10 cellular contexts compared by ENCODE assay signal in the genomic region with DNA sequence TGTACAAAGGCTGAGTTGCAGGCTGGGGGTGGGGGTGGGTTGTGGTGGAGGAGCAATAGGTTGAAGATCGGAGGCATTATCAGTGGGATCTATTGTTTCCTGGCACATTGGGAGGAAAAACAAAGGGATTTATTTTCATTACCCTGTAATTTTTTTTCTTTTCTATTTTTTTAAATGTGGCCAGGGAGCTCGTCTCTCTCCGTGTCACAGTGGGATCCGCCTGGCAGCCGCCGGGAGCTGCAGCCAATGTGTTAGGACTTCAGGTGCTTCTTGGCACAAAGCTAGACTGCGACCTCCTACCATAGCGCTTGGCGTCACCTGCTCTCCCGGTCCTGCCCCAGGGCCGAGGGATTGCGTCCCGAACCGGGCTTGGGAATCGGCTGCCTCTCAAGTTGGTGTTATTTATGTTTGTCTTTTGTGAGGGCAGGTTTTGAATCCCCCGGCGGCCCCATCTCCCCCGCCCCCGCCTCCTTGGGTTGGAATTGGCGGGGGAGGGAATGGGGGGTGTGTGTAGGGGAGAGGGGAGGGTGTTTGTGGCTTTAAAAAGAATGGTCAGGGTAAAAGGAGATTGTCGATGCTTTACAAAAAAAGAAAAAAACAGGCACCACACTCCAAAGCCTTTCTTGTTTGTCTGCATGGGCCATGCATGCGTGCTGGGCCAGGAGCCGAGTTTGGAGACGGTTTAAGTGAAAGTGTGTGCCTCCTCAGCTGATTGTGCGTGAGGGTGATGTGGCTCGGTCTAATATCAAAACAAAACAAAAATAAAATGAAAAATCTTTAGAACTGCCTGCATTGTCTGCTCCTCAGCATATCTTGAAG. TPM values are rescaled to one million over a fixed set of nuclear protein-coding genes. Genes with fewer than 3 reads are reported as not detected.
DNase-seq lines count a peak whose midpoint lies in the region; ATAC-seq, FAIRE-seq and TF ChIP-seq lines count a peak whose summit lies in the region.
"Had no signal": no experiment of that assay in that cellular context is flagged by ENCODE, and none has a peak within 500 bp of the region (broad histone marks: within the 10 kb centered on the region; RNA-seq: fewer than 3 reads in every experiment).

No MANE protein-coding gene starts in this region.

- H3K9ac ChIP-seq in H9 (ENCODE audit: extremely low read depth, insufficient read length, low read length) (peak overlapping the region; percentile 80), fibroblast of lung (ENCODE audit: insufficient read depth, low read length) (no peak overlapping the region), mucosa of stomach (ENCODE audit: low read length) (peak overlapping the region; percentile 72)

- no peak overlapping the region for H4K91ac ChIP-seq in H9 (ENCODE audit: insufficient read length, low read depth, low read length)

- H2BK5ac ChIP-seq in H9 (ENCODE audit: insufficient read length, low read length): no peak overlapping the region

- no peak for TF ChIP-seq EP300 in A549 (IDR thresholded peaks at IDR 0.05)

- POLR2A ChIA-PET in A549 (lab: Yijun Ruan, JAX) (interaction anchor here (0.5 to 1.1 kb wide), 4 partner anchors 52 to 338 kb away, joined by 3 to 5 read pairs (median 4); a partner anchor contains a TSS), PC-9 (lab: Charles Lee; ENCODE audit: unreplicated experiment) (interaction anchor here (0.7 kb wide), 1 partner anchor 192 kb away, joined by 9 read pairs; no protein-coding TSS in a partner anchor)

- H2BK15ac ChIP-seq in H9 (ENCODE audit: low read depth, low read length): no peak overlapping the region

- 2% methylated on average over 23 of the region's 26 CpGs for WGBS in A549 (ENCODE audit: missing lambda C conversion rate)
- WGBS in H9 (ENCODE audit: extremely low coverage, insufficient read length, low lambda C conversion rate): no CpG with 5 or more reads among the region's 26 CpGs

- peak overlapping the region; percentile 74; the same call in 1 of the 2 replicates for H3K14ac ChIP-seq in H9 (ENCODE audit: insufficient read depth, low read length)

- no peak overlapping the region for H3K56ac ChIP-seq in H9 (ENCODE audit: insufficient read length, low read depth, low read length)

- H3K36me3 Mint-ChIP-seq in H9 (ENCODE audit: insufficient read depth in 1 of 3, low read depth in 3 of 3): peaks cover 5 to 16% (median 5%) of the 10 kb centered on the region in 3 experiments

- peak overlapping the region; percentile 79 to 92 for H3K4me3 Mint-ChIP-seq in H9

- H3K4me2 ChIP-seq in A549: peak overlapping the region; percentile 76
- peak overlapping the region; percentile 89 for H3K4me2 ChIP-seq in H9 (ENCODE audit: insufficient read depth, insufficient read length, low read length)
- peak overlapping the region; percentile 69 for H3K4me2 ChIP-seq in PC-9
- peak overlapping the region; percentile 88 for H3K4me2 ChIP-seq in fibroblast of lung (ENCODE audit: extremely low read depth, insufficient read depth, low read length)

- H3K9me3 ChIP-seq in A549 (no peaks in the 10 kb centered on the region), H9 (ENCODE audit: control insufficient read depth, low read depth, low read length) (no peaks in the 10 kb centered on the region), PC-9 (ENCODE audit: insufficient read depth, low read depth) (no peaks in the 10 kb centered on the region), fibroblast of lung (ENCODE audit: control insufficient read depth, insufficient read depth, low read depth, low read length) (no peaks in the 10 kb centered on the region), mucosa of stomach (ENCODE audit: control insufficient read depth, low read length) (no peaks in the 10 kb centered on the region), vagina (no peaks in the 10 kb centered on the region)

- peaks cover 19% of the 10 kb centered on the region; the same call in 2 of the 3 replicates for H3K4me1 ChIP-seq in A549
- H3K4me1 ChIP-seq in H9 (ENCODE audit: insufficient read depth, low read length): peaks cover 8% of the 10 kb centered on the region; the same call in 1 of the 2 replicates
- peaks cover 11% of the 10 kb centered on the region; the same call in 1 of the 2 replicates for H3K4me1 ChIP-seq in PC-9 (replicated peaks; ENCODE audit: insufficient read depth)
- H3K4me1 ChIP-seq in fibroblast of lung (ENCODE audit: control insufficient read depth, extremely low read depth, insufficient read depth, low read length): no peaks in the 10 kb centered on the region
- peaks cover 7% of the 10 kb centered on the region for H3K4me1 ChIP-seq in mucosa of stomach (ENCODE audit: control insufficient read depth, insufficient read depth, low read length)
- peaks cover 4% of the 10 kb centered on the region for H3K4me1 ChIP-seq in vagina

- BruUV-seq in PC-9 (replicated peaks; lab: Mats Ljungman, UMichigan): no TSS peak

- H3K18ac ChIP-seq in H9 (ENCODE audit: insufficient read length, low read depth, low read length): peak overlapping the region; percentile 41

- H3K4me1 Mint-ChIP-seq in H9: peaks cover 50 to 53% of the 10 kb centered on the region in 2 experiments

- intact Hi-C loops in PC-9 (cut with micrococcal nuclease; ENCODE audit: unreplicated experiment): loop anchor here (5.0 kb wide), 1 partner anchor 266 kb away; no protein-coding TSS in a partner anchor
- intact Hi-C loops in vagina (cut with DNase I): no loop called here

- peak overlapping the region; percentile 95 to 98 (median 96) for H3K27ac Mint-ChIP-seq in H9

- H2BK20ac ChIP-seq in H9 (ENCODE audit: low read depth, low read length, poor library complexity, severe bottlenecking): no peak overlapping the region

- H2AFZ ChIP-seq in H9 (ENCODE audit: low read length): no peak overlapping the region
- peak overlapping the region; percentile 86 for H2AFZ ChIP-seq in PC-9
- H2AFZ ChIP-seq in fibroblast of lung (ENCODE audit: low read length): peak overlapping the region; percentile 93

- no peaks in the 10 kb centered on the region for H3K27me3 Mint-ChIP-seq in H9 (ENCODE audit: low read depth)

- H3K4me3 ChIP-seq in A549: peak overlapping the region; percentile 86
- peak overlapping the region; percentile 72 for H3K4me3 ChIP-seq in PC-9
- H3K4me3 ChIP-seq in fibroblast of lung (replicated peaks in 1 of 4; ENCODE audit: control extremely low read depth in 1 of 4, insufficient read depth in 1 of 4, low read depth in 3 of 4, low read length in 4 of 4): peak overlapping the region; percentile 57 to 68 (median 62)
- peak overlapping the region; percentile 71 for H3K4me3 ChIP-seq in mucosa of stomach (ENCODE audit: low read length)
- peak overlapping the region; percentile 46 to 64 for H3K4me3 ChIP-seq in vagina
- H3K4me3 ChIP-seq: GM12878 had no signal

- H3T11ph ChIP-seq in H9 (ENCODE audit: low read length): no peak overlapping the region

- H3K4ac ChIP-seq in H9 (ENCODE audit: low read depth, low read length): no peak overlapping the region

- peak overlapping the region; percentile 98 to 99 for H3K27ac ChIP-seq in A549
- peak overlapping the region; percentile 24 for H3K27ac ChIP-seq in H9 (ENCODE audit: insufficient read length, low read depth, low read length)
- H3K27ac ChIP-seq in PC-9: no peak overlapping the region
- H3K27ac ChIP-seq in fibroblast of lung (ENCODE audit: insufficient read depth, low read length): no peak overlapping the region
- no peak overlapping the region for H3K27ac ChIP-seq in vagina

- TF ChIP-seq CTCF in A549 (IDR thresholded peaks at IDR 0.05) (no peak), H9 (conservative IDR thresholded peaks at IDR 0.05) (no peak), PC-9 (conservative IDR thresholded peaks at IDR 0.05) (no peak), fibroblast of lung (conservative IDR thresholded peaks at IDR 0.05 in 1 of 2, IDR thresholded peaks at IDR 0.05 in 1 of 2; ENCODE audit: low read depth in 1 of 2, low read length in 2 of 2) (no peak), vagina (IDR thresholded peaks at IDR 0.05) (no peak)

- H3F3A ChIP-seq in PC-9 (ENCODE audit: insufficient read depth, low read depth): no peaks in the 10 kb centered on the region

- ATAC-seq in A549: peak; percentile 73 to 81
- no peak for ATAC-seq in GM18873 (IDR thresholded peaks at IDR 0.05; ENCODE audit: low FRiP score, unreplicated experiment)
- ATAC-seq: GM12878 had no signal

- DNase-seq in A549 (ENCODE audit: low read depth in 1 of 2, low spot score in 1 of 2): peak; percentile 57
- DNase-seq in H9: peak; percentile 72
- peak; percentile 41 to 53 for DNase-seq in PC-9
- peak; percentile 21 to 33 for DNase-seq in fibroblast of lung (ENCODE audit: low read depth in 2 of 2)
- DNase-seq in vagina (ENCODE audit: extremely low spot score in 2 of 2): no peak
- no peak for DNase-seq in stimulated activated CD8-positive, alpha-beta memory T cell treated with anti-CD3 and anti-CD28 coated beads, Interleukin-4, amount 100 ng/mL, for 48 hours

- no peaks in the 10 kb centered on the region for H3K79me2 ChIP-seq in H9 (ENCODE audit: insufficient read depth, low read length)
- no peaks in the 10 kb centered on the region for H3K79me2 ChIP-seq in PC-9 (ENCODE audit: low read depth)
- H3K79me2 ChIP-seq in fibroblast of lung (ENCODE audit: control insufficient read depth, insufficient read depth, low read length): no peaks in the 10 kb centered on the region

- no peaks in the 10 kb centered on the region for H3K79me1 ChIP-seq in H9 (ENCODE audit: insufficient read depth, low read depth, low read length, poor library complexity, severe bottlenecking)

- H3K23ac ChIP-seq in H9 (ENCODE audit: insufficient read length, low read depth, low read length): no peak overlapping the region

- no peak for TF ChIP-seq POLR2A in A549 (IDR thresholded peaks at IDR 0.05; ENCODE audit: low read length)
- no peak for TF ChIP-seq POLR2A in vagina (IDR thresholded peaks at IDR 0.05)

- peak overlapping the region; percentile 65 for H4K5ac ChIP-seq in H9 (ENCODE audit: insufficient read length, low read depth, low read length)

- CTCF ChIA-PET in A549 (lab: Yijun Ruan, JAX) (interaction anchor here (0.6 to 0.7 kb wide), 2 partner anchors 9 to 258 kb away, joined by 3 read pairs; no protein-coding TSS in a partner anchor), PC-9 (lab: Charles Lee) (no interaction called here)

- no peaks in the 10 kb centered on the region for H3K23me2 ChIP-seq in H9 (ENCODE audit: insufficient read length, low read depth, low read length, poor library complexity, severe bottlenecking)

- H2AK5ac ChIP-seq in H9 (ENCODE audit: insufficient read length, low read length): no peak overlapping the region

- H3K36me3 ChIP-seq in PC-9 (ENCODE audit: low read depth) (no peaks in the 10 kb centered on the region), fibroblast of lung (ENCODE audit: control insufficient read depth, insufficient read depth, low read length) (no peaks in the 10 kb centered on the region), mucosa of stomach (ENCODE audit: control insufficient read depth, insufficient read depth, low read length) (no peaks in the 10 kb centered on the region), vagina (no peaks in the 10 kb centered on the region)

- H3K27me3 ChIP-seq in H9 (ENCODE audit: insufficient read depth, low read length) (no peaks in the 10 kb centered on the region), PC-9 (ENCODE audit: insufficient read depth, low read depth) (no peaks in the 10 kb centered on the region), fibroblast of lung (ENCODE audit: control insufficient read depth, insufficient read depth, low read length) (peaks cover 4% of the 10 kb centered on the region), mucosa of stomach (ENCODE audit: control insufficient read depth, insufficient read depth, low read length) (no peaks in the 10 kb centered on the region), vagina (no peaks in the 10 kb centered on the region)

- H3K9me3 Mint-ChIP-seq in H9: no peaks in the 10 kb centered on the region

- no peak overlapping the region for H2BK120ac ChIP-seq in H9 (ENCODE audit: low read depth, low read length, poor library complexity, severe bottlenecking)

- no peak overlapping the region for H4K8ac ChIP-seq in H9 (replicated peaks; ENCODE audit: insufficient read length, low read depth, low read length)

- no peak for FAIRE-seq in A549 (lab: Jason Lieb, UNC)
- FAIRE-seq: endometrium, GM12878 had no signal

- H2BK12ac ChIP-seq in H9 (ENCODE audit: insufficient read length, low read depth, low read length): no peak overlapping the region

- H3K9me2 ChIP-seq in PC-9 (ENCODE audit: insufficient read depth): peaks cover 1% of the 10 kb centered on the region; the same call in 1 of the 2 replicates

- peak in 1 of 2 experiments; percentile 15; a peak in 1 of 5 replicates for TF ChIP-seq RAD21 in A549 (conservative IDR thresholded peaks at IDR 0.05 in 1 of 2, IDR thresholded peaks at IDR 0.05 in 1 of 2)

- no peaks in the 10 kb centered on the region for H4K20me1 ChIP-seq in H9 (ENCODE audit: control insufficient read depth, insufficient read depth, insufficient read length)
- no peaks in the 10 kb centered on the region; the same call in 1 of the 2 replicates for H4K20me1 ChIP-seq in PC-9 (ENCODE audit: insufficient read depth)
- H4K20me1 ChIP-seq in fibroblast of lung (ENCODE audit: control insufficient read depth, extremely low read depth, insufficient read depth, low read length): no peaks in the 10 kb centered on the region

RNA-seq across cellular contexts. Expression of a gene that starts 1.0 kb away (rescaled TPM):
- polyA plus RNA-seq in A549 (2011; rRNA removed) (15.5 and 18.7 TPM in 2 replicates), A549 (2017; fragmentation: RNase III; extraction: RNeasy Plus Mini Kit Qiagen cat#74134 plus additional on column Dnase treatment) (4.9 to 5.8 TPM (median 5.0 TPM) in 3 replicates), fibroblast of lung (0.38 and 0.68 TPM in 2 replicates)
- polyA plus RNA-seq in A549 (2012; cell fraction: cytosol; rRNA removed): 1.0 TPM in 2 replicates
- 3.5 and 4.8 TPM in 2 replicates for polyA plus RNA-seq in A549 (2012; cell fraction: nucleus; rRNA removed)
- polyA minus RNA-seq in A549 (2011; rRNA and poly(A)+ RNA removed): 25.0 TPM in 2 replicates
- total RNA-seq in H9 (2021) (17.0 and 17.3 TPM in 2 replicates), PC-9 (2021) (11.5 and 11.9 TPM in 2 replicates), fibroblast of lung (3.1 and 3.3 TPM in 2 replicates), vagina (1.5 TPM)
- polyA plus RNA-seq in fibroblast of lung (2012): 0.27 and 0.31 TPM in 2 replicates
- polyA minus RNA-seq in fibroblast of lung (ENCODE audit: low replicate concordance): 0.08 and 0.30 TPM in 2 replicates
- total RNA-seq: GM12878 had no signal

Comparison
In these comparisons a context has a peak if more than half of its experiments do, and no peak if none do; other contexts are left out.
1. DNase-seq: peak in A549 (2 of 2), H9 (single experiment), PC-9 (2 of 2) and fibroblast of lung (2 of 2); none in vagina (0 of 2) and stimulated activated CD8-positive, alpha-beta memory T cell treated with anti-CD3 and anti-CD28 coated beads, Interleukin-4, amount 100 ng/mL, for 48 hours (single experiment).
2. H3K27ac ChIP-seq: peak in A549 (2 of 2) and H9 (single experiment); none in PC-9 (single experiment), fibroblast of lung (single experiment) and vagina (single experiment).
3. Peak in every context shown above with its lines, with median percentiles within 50 percentile points of each other: H3K4me2 ChIP-seq and H3K4me3 ChIP-seq.